7 cellular contexts compared by ENCODE assay signal in genomic region chr16:47144559-47144877, GRCh38.
DNase-seq lines count a peak whose midpoint lies in the region; ATAC-seq and TF ChIP-seq lines count a peak whose summit lies in the region.

No MANE protein-coding gene starts in this region.

- no peaks in the 10 kb centered on the region for H3K9me3 Mint-ChIP-seq in stimulated activated effector memory CD8-positive, alpha-beta T cell treated with anti-CD3 and anti-CD28 coated beads, Interleukin-12 subunit alpha, Interleukin-12 subunit beta, amount 100 ng/mL, for 72 hours

- no peaks in the 10 kb centered on the region for H3K27me3 ChIP-seq in WERI-Rb-1 (ENCODE audit: insufficient read depth, low read depth, severe bottlenecking)

- peak overlapping the region; percentile 53 for H3K4me3 ChIP-seq in WERI-Rb-1 (ENCODE audit: low read depth, low read length)

- DNase-seq in WERI-Rb-1, result no peak
- DNase-seq in hepatic stellate cell (ENCODE audit: low spot score), result peak; percentile 3
- no peak for DNase-seq in stimulated activated effector memory CD8-positive, alpha-beta T cell treated with anti-CD3 and anti-CD28 coated beads, Interleukin-12 subunit alpha, Interleukin-12 subunit beta, amount 100 ng/mL, for 72 hours (ENCODE audit: low spot score in 2 of 2)

- no peak overlapping the region for H3K27ac Mint-ChIP-seq in stimulated activated effector memory CD8-positive, alpha-beta T cell treated with anti-CD3 and anti-CD28 coated beads, Interleukin-12 subunit alpha, Interleukin-12 subunit beta, amount 100 ng/mL, for 72 hours

- no peak for TF ChIP-seq CTCF in WERI-Rb-1 (IDR thresholded peaks at IDR 0.05; ENCODE audit: low read depth, low read length)

- ATAC-seq in HG02973 (IDR thresholded peaks at IDR 0.05; ENCODE audit: unreplicated experiment), result peak; percentile 0
- ATAC-seq in stimulated activated effector memory CD8-positive, alpha-beta T cell treated with anti-CD3 and anti-CD28 coated beads, Interleukin-12 subunit alpha, Interleukin-12 subunit beta, amount 100 ng/mL, for 72 hours, result no peak
- ATAC-seq in GM18519 (IDR thresholded peaks at IDR 0.05; ENCODE audit: low FRiP score, unreplicated experiment), result no peak
- no peak for ATAC-seq in HG02852 (IDR thresholded peaks at IDR 0.05; ENCODE audit: unreplicated experiment)
- no peak for ATAC-seq in GM21723 (IDR thresholded peaks at IDR 0.05; ENCODE audit: unreplicated experiment)

- no peaks in the 10 kb centered on the region for H3K36me3 ChIP-seq in WERI-Rb-1

- peak overlapping the region; percentile 94 for H3K27ac ChIP-seq in WERI-Rb-1

- no peaks in the 10 kb centered on the region for H3K9me3 ChIP-seq in WERI-Rb-1 (ENCODE audit: severe bottlenecking)

- H3K4me3 Mint-ChIP-seq in stimulated activated effector memory CD8-positive, alpha-beta T cell treated with anti-CD3 and anti-CD28 coated beads, Interleukin-12 subunit alpha, Interleukin-12 subunit beta, amount 100 ng/mL, for 72 hours, result peak overlapping the region; percentile 71

- peaks cover 20% of the 10 kb centered on the region for H3K4me1 Mint-ChIP-seq in stimulated activated effector memory CD8-positive, alpha-beta T cell treated with anti-CD3 and anti-CD28 coated beads, Interleukin-12 subunit alpha, Interleukin-12 subunit beta, amount 100 ng/mL, for 72 hours

- peaks cover 7% of the 10 kb centered on the region for H3K36me3 Mint-ChIP-seq in stimulated activated effector memory CD8-positive, alpha-beta T cell treated with anti-CD3 and anti-CD28 coated beads, Interleukin-12 subunit alpha, Interleukin-12 subunit beta, amount 100 ng/mL, for 72 hours
